ENCODE assay signal across 22 cellular contexts in the genomic region with DNA sequence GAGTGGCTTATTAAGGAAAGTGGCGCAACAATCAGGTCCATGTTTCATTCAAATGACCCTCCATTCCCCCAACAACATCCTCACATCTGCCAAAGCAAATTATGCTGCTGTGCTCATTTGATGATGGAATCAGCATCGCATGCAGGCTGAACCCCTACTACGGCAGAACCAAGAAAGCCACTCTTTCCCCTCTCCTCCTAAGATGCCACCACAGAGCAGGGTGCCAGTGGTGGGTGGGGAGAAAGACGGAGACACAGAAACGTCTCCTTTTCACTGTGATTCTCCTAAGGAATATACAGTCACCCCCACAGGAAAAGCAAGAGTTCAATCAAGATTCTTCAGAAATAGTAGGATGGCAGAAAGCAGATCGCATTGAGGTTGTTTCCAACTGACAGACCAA. TPM values are rescaled to one million over a fixed set of nuclear protein-coding genes. Genes with fewer than 3 reads are reported as not detected.
A peak's percentile ranks its signal among the peaks of the same experiment; 100 is the strongest.
DNase-seq lines count a peak whose midpoint lies in the region; ATAC-seq and TF ChIP-seq lines count a peak whose summit lies in the region.
"Had no signal": no experiment of that assay in that cellular context is flagged by ENCODE, and none has a peak within 500 bp of the region (broad histone marks: within the 10 kb centered on the region; RNA-seq: fewer than 3 reads in every experiment).

No MANE protein-coding gene starts in this region.

- no peaks in the 10 kb centered on the region for H3K9me3 ChIP-seq in CD4-positive, CD25-positive, alpha-beta regulatory T cell (ENCODE audit: control insufficient read depth in 2 of 2, low read length in 2 of 2)
- H3K9me3 ChIP-seq in esophagus muscularis mucosa = no peaks in the 10 kb centered on the region
- no peaks in the 10 kb centered on the region for H3K9me3 ChIP-seq in right lobe of liver
- H3K9me3 ChIP-seq: HAP-1 had no signal

- peaks cover 33% of the 10 kb centered on the region for H3K36me3 Mint-ChIP-seq in CD4-positive, CD25-positive, alpha-beta regulatory T cell
- H3K36me3 Mint-ChIP-seq in endothelial cell (ENCODE audit: low read depth, unreplicated experiment) = peaks cover 28% of the 10 kb centered on the region

- peak overlapping the region; percentile 38 for H3K27ac ChIP-seq in 22Rv1
- no peak overlapping the region for H3K27ac ChIP-seq in CD4-positive, CD25-positive, alpha-beta regulatory T cell (ENCODE audit: insufficient read depth, low read length, poor library complexity, severe bottlenecking)
- no peak overlapping the region for H3K27ac ChIP-seq in esophagus muscularis mucosa (replicated peaks in 1 of 4)
- peak overlapping the region in 2 of 3 donors; percentile 77 to 79 for H3K27ac ChIP-seq in right lobe of liver

- no peak overlapping the region for H3K4me3 Mint-ChIP-seq in CD4-positive, CD25-positive, alpha-beta regulatory T cell
- H3K4me3 Mint-ChIP-seq in endothelial cell (ENCODE audit: unreplicated experiment) = no peak overlapping the region
- H3K4me3 Mint-ChIP-seq: CD4-positive, alpha-beta T cell; CD8-positive, alpha-beta memory T cell; GM23338; HFFc6 had no signal

- H3K36me3 ChIP-seq in CD4-positive, CD25-positive, alpha-beta regulatory T cell (ENCODE audit: control insufficient read depth, insufficient read depth, low read length) = peaks cover 32% of the 10 kb centered on the region
- H3K36me3 ChIP-seq in esophagus muscularis mucosa (peaks cover 0 to 39% (median 21%) of the 10 kb centered on the region in 4 donors), right lobe of liver (peaks cover 0 to 18% (median 5%) of the 10 kb centered on the region in 4 donors)

- WGBS in esophagus muscularis mucosa = 81% methylated on average over 6 of the region's 6 CpGs
- WGBS in right lobe of liver (ENCODE audit: insufficient coverage, low coverage, low lambda C conversion rate, missing lambda C conversion rate) = 79% methylated on average over 4 of the region's 6 CpGs

- no peak for TF ChIP-seq EP300 in esophagus muscularis mucosa (IDR thresholded peaks at IDR 0.05)

- H3K9me3 Mint-ChIP-seq in CD4-positive, CD25-positive, alpha-beta regulatory T cell = peaks cover 0 to 2% (median 0%) of the 10 kb centered on the region in 7 donors
- no peaks in the 10 kb centered on the region for H3K9me3 Mint-ChIP-seq in endothelial cell (ENCODE audit: unreplicated experiment)
- H3K9me3 Mint-ChIP-seq: CD4-positive, alpha-beta T cell; CD8-positive, alpha-beta memory T cell; GM23338; HFFc6 had no signal

- peaks cover 8% of the 10 kb centered on the region for H3K27me3 Mint-ChIP-seq in CD4-positive, CD25-positive, alpha-beta regulatory T cell
- H3K27me3 Mint-ChIP-seq in endothelial cell (ENCODE audit: unreplicated experiment) = peaks cover 12% of the 10 kb centered on the region
- H3K27me3 Mint-ChIP-seq: CD4-positive, alpha-beta T cell had no signal

- DNase-seq in CD4-positive, CD25-positive, alpha-beta regulatory T cell = no peak
- peak; percentile 42 for DNase-seq in esophagus muscularis mucosa (ENCODE audit: extremely low spot score)
- no peak for DNase-seq in right lobe of liver
- DNase-seq in activated CD8-positive, alpha-beta memory T cell treated with anti-CD3 and anti-CD28 coated beads for 24 hours = no peak
- DNase-seq in endothelial cell (ENCODE audit: low spot score) = no peak
- DNase-seq in T-helper 2 cell = no peak
- DNase-seq: C1 segment of cervical spinal cord; CD4-positive, alpha-beta T cell; CD8-positive, alpha-beta memory T cell; DMS 273 treated with DMSO at 0.1 percent for 48 hours; DMS79; EL; GDM1; HFFc6 had no signal

- no peaks in the 10 kb centered on the region for H3K4me1 ChIP-seq in CD4-positive, CD25-positive, alpha-beta regulatory T cell (ENCODE audit: control insufficient read depth, insufficient read depth, low read length, poor library complexity, severe bottlenecking)
- H3K4me1 ChIP-seq in esophagus muscularis mucosa (peaks cover 0 to 12% (median 4%) of the 10 kb centered on the region in 4 donors), right lobe of liver (peaks cover 0 to 41% (median 18%) of the 10 kb centered on the region in 4 donors)
- H3K4me1 ChIP-seq: HAP-1 had no signal

- intact Hi-C loops in esophagus muscularis mucosa (cut with DNase I) = no loop called here
- intact Hi-C loops in right lobe of liver (cut with DNase I) = no loop called here

- peak overlapping the region in 2 of 3 donors; percentile 15 to 46 for H3K27ac Mint-ChIP-seq in CD4-positive, CD25-positive, alpha-beta regulatory T cell
- no peak overlapping the region for H3K27ac Mint-ChIP-seq in endothelial cell (ENCODE audit: unreplicated experiment)
- H3K27ac Mint-ChIP-seq: CD4-positive, alpha-beta T cell; GM23338; HFFc6 had no signal

- no peak for ATAC-seq in CD4-positive, CD25-positive, alpha-beta regulatory T cell (ENCODE audit: low read depth in 2 of 2)
- no peak for ATAC-seq in right lobe of liver
- ATAC-seq: GM12878, GM23338 had no signal

- no peak for TF ChIP-seq CTCF in 22Rv1 (IDR thresholded peaks at IDR 0.05)
- TF ChIP-seq CTCF in esophagus muscularis mucosa (IDR thresholded peaks at IDR 0.05) = no peak
- TF ChIP-seq CTCF in right lobe of liver (IDR thresholded peaks at IDR 0.05) = no peak
- TF ChIP-seq CTCF in endothelial cell (IDR thresholded peaks at IDR 0.05; ENCODE audit: unreplicated experiment) = no peak

- peaks cover 3 to 19% (median 8%) of the 10 kb centered on the region in 4 donors for H3K4me1 Mint-ChIP-seq in CD4-positive, CD25-positive, alpha-beta regulatory T cell
- peaks cover 6% of the 10 kb centered on the region for H3K4me1 Mint-ChIP-seq in endothelial cell (ENCODE audit: unreplicated experiment)
- H3K4me1 Mint-ChIP-seq: GM23338 had no signal

- H3K27me3 ChIP-seq in CD4-positive, CD25-positive, alpha-beta regulatory T cell (ENCODE audit: control insufficient read depth, insufficient read depth, low read length) = no peaks in the 10 kb centered on the region
- H3K27me3 ChIP-seq in esophagus muscularis mucosa (no peaks in the 10 kb centered on the region), right lobe of liver (no peaks in the 10 kb centered on the region)

- H3K4me3 ChIP-seq in CD4-positive, CD25-positive, alpha-beta regulatory T cell (ENCODE audit: low read depth, low read length) = no peak overlapping the region
- no peak overlapping the region for H3K4me3 ChIP-seq in esophagus muscularis mucosa
- no peak overlapping the region for H3K4me3 ChIP-seq in right lobe of liver
- H3K4me3 ChIP-seq: GM12878, GM23338, HAP-1 had no signal

- TF ChIP-seq POLR2A in esophagus muscularis mucosa (IDR thresholded peaks at IDR 0.05; ENCODE audit: low read depth) = no peak
- no peak for TF ChIP-seq POLR2A in right lobe of liver (IDR thresholded peaks at IDR 0.05)

RNA-seq across cellular contexts. Expression of a gene that starts 17.1 kb away (rescaled TPM):
- total RNA-seq in CD4-positive, CD25-positive, alpha-beta regulatory T cell = 57.5 TPM
- polyA plus RNA-seq in CD4-positive, CD25-positive, alpha-beta regulatory T cell = 100 to 1,000 TPM in 1 of 4 donors, 10 to 100 TPM in 3; 65.1 to 115 (median 81.0) TPM
- 100 to 1,000 TPM in 2 of 4 donors, 10 to 100 TPM in 2; 90.1 to 135 (median 104) TPM for total RNA-seq in esophagus muscularis mucosa
- total RNA-seq in right lobe of liver = 10 to 100 TPM; 37.3 to 69.2 (median 53.0) TPM
- 30.1 TPM for total RNA-seq in endothelial cell (ENCODE audit: unreplicated experiment)

RNA-seq across cellular contexts. Expression of a gene that starts 43.4 kb away (rescaled TPM):
- not detected for total RNA-seq in CD4-positive, CD25-positive, alpha-beta regulatory T cell
- polyA plus RNA-seq in CD4-positive, CD25-positive, alpha-beta regulatory T cell = not detected
- total RNA-seq in esophagus muscularis mucosa (under 1 TPM in 1 of 4 donors, not detected in 3; 0.50 TPM), right lobe of liver (not detected), endothelial cell (ENCODE audit: unreplicated experiment) (not detected)
- total RNA-seq: A172; A673; CD4-positive, alpha-beta T cell; CD8-positive, alpha-beta memory T cell; GM12878; GM23338; H4; HFFc6 had no signal
- polyA plus RNA-seq: BJ; CD8-positive, alpha-beta memory T cell; GM12878; GM23338 had no signal

Comparison
In these comparisons a context has a peak if more than half of its experiments do, and no peak if none do; other contexts are left out.
1. H3K27ac ChIP-seq: peak in 22Rv1 (single experiment) and right lobe of liver (2 of 3); none in CD4-positive, CD25-positive, alpha-beta regulatory T cell (single experiment) and esophagus muscularis mucosa (0 of 4).